Comparison of ENCODE assay signal across 20 cellular contexts in genomic region chr2:191434072-191434471, GRCh38.
DNase-seq lines count a peak whose midpoint lies in the region; ATAC-seq, FAIRE-seq and TF ChIP-seq lines count a peak whose summit lies in the region.
"Had no signal": no experiment of that assay in that cellular context is flagged by ENCODE, and none has a peak within 500 bp of the region (broad histone marks: within the 10 kb centered on the region; RNA-seq: fewer than 3 reads in every experiment).

No MANE protein-coding gene starts in this region.

- H3K9me3 ChIP-seq in SJCRH30 (replicated peaks) (0 out of 2 replicates have a peak, but pooled peaks cover 9% of the 10 kb centered on the region), pancreas (no peaks in the 10 kb centered on the region), mesenchymal stem cell (ENCODE audit: control insufficient read depth, low read length) (no peaks in the 10 kb centered on the region)
- H3K9me3 ChIP-seq: A549 had no signal

- H3K4me2 ChIP-seq in mesenchymal stem cell (ENCODE audit: low read length, poor library complexity, severe bottlenecking): no peak overlapping the region
- H3K4me2 ChIP-seq: A549, KMS-11 had no signal

- H3K27me3 ChIP-seq in SJCRH30 (no peaks in the 10 kb centered on the region), bronchial epithelial cell (ENCODE audit: control insufficient read depth, insufficient read depth, low read length) (no peaks in the 10 kb centered on the region), pancreas (no peaks in the 10 kb centered on the region), mesenchymal stem cell (ENCODE audit: control insufficient read depth in 1 of 2, insufficient read depth in 1 of 2, low read length in 2 of 2) (no peaks in the 10 kb centered on the region)

- H4K8ac ChIP-seq in mesenchymal stem cell (ENCODE audit: low read length): no peak overlapping the region

- H2AFZ ChIP-seq in mesenchymal stem cell (ENCODE audit: low read depth, low read length): no peak overlapping the region

- no peak overlapping the region for H2BK5ac ChIP-seq in mesenchymal stem cell (ENCODE audit: low read depth, low read length, poor library complexity, severe bottlenecking)

- no peaks in the 10 kb centered on the region for H3K36me3 ChIP-seq in SJCRH30
- H3K36me3 ChIP-seq in bronchial epithelial cell (ENCODE audit: control insufficient read depth, insufficient read depth, low read length): no peaks in the 10 kb centered on the region
- no peaks in the 10 kb centered on the region for H3K36me3 ChIP-seq in pancreas
- H3K36me3 ChIP-seq in mesenchymal stem cell (ENCODE audit: control insufficient read depth in 1 of 2, insufficient read depth in 2 of 2, low read depth in 1 of 2, low read length in 2 of 2): no peaks in the 10 kb centered on the region

- H3K4ac ChIP-seq in mesenchymal stem cell (ENCODE audit: low read depth in 1 of 2, low read length in 2 of 2): no peak overlapping the region

- no peak for FAIRE-seq in bronchial epithelial cell (lab: Jason Lieb, UNC)
- no peak for FAIRE-seq in pancreas (lab: Jason Lieb, UNC)
- FAIRE-seq: A549, D721Med, H54 had no signal

- H3K4me1 ChIP-seq in SJCRH30 (no peaks in the 10 kb centered on the region), pancreas (peaks cover 0 to 7% (median 0%) of the 10 kb centered on the region in 3 donors), mesenchymal stem cell (ENCODE audit: control insufficient read depth, insufficient read depth, low read depth, low read length) (no peaks in the 10 kb centered on the region)
- H3K4me1 ChIP-seq: A549 had no signal

- H2BK120ac ChIP-seq in mesenchymal stem cell (ENCODE audit: low read depth, low read length): no peak overlapping the region

- H3K79me1 ChIP-seq in mesenchymal stem cell (replicated peaks; ENCODE audit: low read length, poor library complexity, severe bottlenecking): no peaks in the 10 kb centered on the region

- H4K91ac ChIP-seq in mesenchymal stem cell (ENCODE audit: low read length): no peak overlapping the region

- CTCF ChIA-PET in HEK293T (lab: Yijun Ruan, JAX): interaction anchor here (0.5 kb wide), 1 partner anchor 105 kb away, joined by 6 read pairs; no protein-coding TSS in a partner anchor

- no peak overlapping the region for H2AK5ac ChIP-seq in mesenchymal stem cell (ENCODE audit: low read length, severe bottlenecking)

- H3K9ac ChIP-seq in mesenchymal stem cell (ENCODE audit: low read length): no peak overlapping the region
- H3K9ac ChIP-seq: KMS-11 had no signal

- ATAC-seq in pancreas (peak in 3 of 4 donors; percentile 45 to 71 (median 63)), HG02610 (IDR thresholded peaks at IDR 0.05; ENCODE audit: unreplicated experiment) (no peak)
- ATAC-seq: Panc1 had no signal

- H2BK12ac ChIP-seq in mesenchymal stem cell (ENCODE audit: low read length in 2 of 2): no peak overlapping the region

- H3K23ac ChIP-seq in mesenchymal stem cell (ENCODE audit: low read length in 2 of 2): no peak overlapping the region

- TF ChIP-seq CTCF in bronchial epithelial cell (IDR thresholded peaks at IDR 0.05; ENCODE audit: insufficient read depth, low read length, severe bottlenecking): no peak
- TF ChIP-seq CTCF in pancreas (IDR thresholded peaks at IDR 0.05): no peak

- H3K4me3 ChIP-seq in SJCRH30 (no peak overlapping the region), bronchial epithelial cell (ENCODE audit: low read depth, low read length) (no peak overlapping the region), pancreas (no peak overlapping the region), mesenchymal stem cell (ENCODE audit: insufficient read depth in 1 of 2, low read depth in 1 of 2, low read length in 2 of 2) (no peak overlapping the region)
- H3K4me3 ChIP-seq: A549 had no signal

- H3K18ac ChIP-seq in mesenchymal stem cell (ENCODE audit: low read depth in 1 of 2, low read length in 2 of 2): no peak overlapping the region

- no peak overlapping the region for H3K14ac ChIP-seq in mesenchymal stem cell (ENCODE audit: low read length in 2 of 2)

- WGBS in pancreas, 2 donors: 54 to 56% methylated on average over 3 of the region's 3 CpGs
- 93% methylated on average over 3 of the region's 3 CpGs for WGBS in mesenchymal stem cell

- intact Hi-C loops in pancreas (cut with DNase I): no loop called here

- no peak for DNase-seq in HEK293T (ENCODE audit: extremely low spot score)
- DNase-seq in SJCRH30: peak; percentile 33 to 57
- DNase-seq in bronchial epithelial cell (ENCODE audit: low read depth): peak; percentile 60
- DNase-seq in pancreas: no peak
- DNase-seq in mesenchymal stem cell: no peak
- DNase-seq in NK-92 treated with Interleukin-12 subunit alpha and Interleukin-12 subunit beta, amount 100 ng/mL, for 24 hours (lab: John Stamatoyannopoulos, UW): no peak
- DNase-seq: EL, GF-D8, MV-4-11, NCI-H1417, NCI-H187 treated with DMSO at 0.1 percent for 48 hours, NCI-H2107, NCI-H69 had no signal

- POLR2A ChIA-PET in HEK293T (lab: Yijun Ruan, JAX): no interaction called here

- H2BK15ac ChIP-seq in mesenchymal stem cell (ENCODE audit: low read depth, poor library complexity, severe bottlenecking): no peak overlapping the region

- H3K27ac ChIP-seq in SJCRH30: no peak overlapping the region
- no peak overlapping the region for H3K27ac ChIP-seq in pancreas
- no peak overlapping the region for H3K27ac ChIP-seq in mesenchymal stem cell (ENCODE audit: low read length, poor library complexity, severe bottlenecking)
- H3K27ac ChIP-seq: A549, HL-60, KMS-11 had no signal

TF ChIP-seq in HEK293T, 16 proteins besides CTCF, POLR2A, EP300 and RAD21:
- no peak for TF ChIP-seq FOXA1 (IDR thresholded peaks at IDR 0.05)
- TF ChIP-seq ELF4 (IDR thresholded peaks at IDR 0.05): no peak
- TF ChIP-seq PKNOX1 (IDR thresholded peaks at IDR 0.05): peak; percentile 61

Comparison
In these comparisons a context has a peak if more than half of its experiments do, and no peak if none do; other contexts are left out.
1. DNase-seq: peak in SJCRH30 (2 of 2) and bronchial epithelial cell (single experiment); none in HEK293T (single experiment), pancreas (0 of 6), mesenchymal stem cell (single experiment) and NK-92 treated with Interleukin-12 subunit alpha and Interleukin-12 subunit beta, amount 100 ng/mL, for 24 hours (single experiment).